16 cellular contexts compared by ENCODE assay signal in genomic region chr3:64203216-64203615, GRCh38. TPM values are rescaled to one million over a fixed set of nuclear protein-coding genes. Genes with fewer than 3 reads are reported as not detected.
"Had no signal": no experiment of that assay in that cellular context is flagged by ENCODE, and none has a peak within 500 bp of the region (broad histone marks: within the 10 kb centered on the region; RNA-seq: fewer than 3 reads in every experiment).

No MANE protein-coding gene starts in this region.

- H3K4me2 ChIP-seq: neural progenitor cell had no signal

- H3K9ac ChIP-seq: neural progenitor cell had no signal

- ATAC-seq: esophagus mucosa, heart right ventricle, pancreas had no signal

- H2AFZ ChIP-seq: neural progenitor cell had no signal

- H3K36me3 ChIP-seq: adrenal gland, left ventricle myocardium inferior, neural progenitor cell, pancreas had no signal

- DNase-seq: activated CD4-positive, alpha-beta T cell treated with anti-CD3 and anti-CD28 coated beads, Interleukin-2, amount 50 U/mL, for 1 hour; activated CD4-positive, CD25-positive, alpha-beta regulatory T cell; activated naive CD4-positive, alpha-beta T cell treated with anti-CD3 and anti-CD28 coated beads, Interleukin-2, amount 50 U/mL, for 16 hours; adrenal gland; dorsolateral prefrontal cortex; heart right ventricle; kidney; left ventricle myocardium inferior; mesendoderm; pancreas; T-helper 2 cell had no signal

- H3K4me3 ChIP-seq: adrenal gland, dorsolateral prefrontal cortex, heart right ventricle, left ventricle myocardium inferior, neural progenitor cell, pancreas, skin epidermis had no signal

- H3K9me3 ChIP-seq: adrenal gland, heart right ventricle, left ventricle myocardium inferior, pancreas had no signal

- H3K27me3 ChIP-seq: adrenal gland, dorsolateral prefrontal cortex, heart right ventricle, neural progenitor cell, pancreas had no signal

- H3K4me1 ChIP-seq: adrenal gland, pancreas had no signal

- H3K27ac ChIP-seq: adrenal gland, dorsolateral prefrontal cortex, heart right ventricle, left ventricle myocardium inferior, neural progenitor cell, pancreas, skin epidermis had no signal

RNA-seq across cellular contexts. Expression of gene PRICKLE2, which starts 22.1 kb away (rescaled TPM):
- total RNA-seq: activated CD8-positive, alpha-beta memory T cell treated with anti-CD3 and anti-CD28 coated beads for 36 hours; activated T-helper 2 cell treated with anti-CD3 and anti-CD28 coated beads, Interferon-gamma antibody, Interleukin-2, Interleukin-4, amounts not matched to agents 10 μg/mL and 5 μg/mL and 100 μg/mL, durations not matched to agents 14 hours and 24 hours and 36 hours had no signal
